26 cellular contexts compared by ENCODE assay signal in the genomic region with DNA sequence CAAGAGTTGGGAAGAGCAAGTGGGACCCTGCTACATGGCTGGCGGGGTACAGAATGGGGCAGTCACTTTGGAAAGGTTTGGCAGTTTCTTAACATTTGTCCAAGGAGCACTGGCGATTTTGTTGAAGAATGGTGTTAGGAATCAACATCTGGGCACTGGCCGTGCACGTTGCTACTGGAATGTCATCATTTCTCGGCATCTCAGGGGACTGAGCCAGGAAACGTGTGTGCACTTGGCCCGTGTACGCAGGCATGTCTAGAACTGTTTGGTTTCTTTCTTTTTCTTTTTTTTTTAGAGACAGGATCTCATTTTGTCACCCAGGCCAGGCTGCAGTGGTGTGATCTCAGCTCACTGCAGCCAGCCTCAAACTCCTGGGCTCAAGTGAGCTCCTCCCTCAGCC. TPM values are rescaled to one million over a fixed set of nuclear protein-coding genes. Genes with fewer than 3 reads are reported as not detected.
A peak's percentile ranks its signal among the peaks of the same experiment; 100 is the strongest.
DNase-seq lines count a peak whose midpoint lies in the region; ATAC-seq and TF ChIP-seq lines count a peak whose summit lies in the region.
"Had no signal": no experiment of that assay in that cellular context is flagged by ENCODE, and none has a peak within 500 bp of the region (broad histone marks: within the 10 kb centered on the region; RNA-seq: fewer than 3 reads in every experiment).

No MANE protein-coding gene starts in this region.

- CTCF ChIA-PET in IMR-90 (lab: Yijun Ruan, JAX) (no interaction called here), A673 (lab: Charles Lee) (no interaction called here)

- H2BK20ac ChIP-seq in IMR-90 (ENCODE audit: low read depth, low read length), result no peak overlapping the region

- H3K27ac ChIP-seq in IMR-90 (ENCODE audit: insufficient read depth, low read length), result no peak overlapping the region
- peak overlapping the region; percentile 16 to 40 for H3K27ac ChIP-seq in liver (ENCODE audit: low read depth in 1 of 2, low read length in 2 of 2)
- no peak overlapping the region for H3K27ac ChIP-seq in A673 (ENCODE audit: low read depth, low read length, poor library complexity, severe bottlenecking)
- H3K27ac ChIP-seq: A549, ovary had no signal

- H3K9me3 ChIP-seq in IMR-90 (ENCODE audit: control insufficient read depth, insufficient read depth, low read length) (no peaks in the 10 kb centered on the region), liver (ENCODE audit: control insufficient read depth in 4 of 4, low read length in 3 of 4) (no peaks in the 10 kb centered on the region), A673 (ENCODE audit: low read depth, low read length, poor library complexity, severe bottlenecking) (no peaks in the 10 kb centered on the region)
- H3K9me3 ChIP-seq: A549, ovary had no signal

- no peak for TF ChIP-seq POLR2A in IMR-90 (IDR thresholded peaks at IDR 0.05; ENCODE audit: low read depth, low read length)

- intact Hi-C loops in IMR-90 (cut with micrococcal nuclease) (no loop called here), A673 (cut with micrococcal nuclease; ENCODE audit: unreplicated experiment) (no loop called here)

- DNase-seq in AG10803 (ENCODE audit: low read depth), result peak; percentile 92
- peak; percentile 45 for DNase-seq in IMR-90
- no peak for DNase-seq in KBM-7
- no peak for DNase-seq in A673 (ENCODE audit: low spot score)
- no peak for DNase-seq in NCI-H2029 treated with DMSO at 0.1 percent for 48 hours (lab: John Stamatoyannopoulos, UW)
- DNase-seq: activated CD8-positive, alpha-beta T cell treated with anti-CD3 and anti-CD28 coated beads, Interleukin-2, amount 10 ng/mL, durations not matched to agents 7 days and 5 days; activated naive CD4-positive, alpha-beta T cell treated with anti-CD3 and anti-CD28 coated beads for 36 hours; activated T-cell treated with anti-CD3 and anti-CD28 coated beads, Interleukin-2, amount 50 U/mL, for 4 hours; amygdala; CD4-positive, CD25-positive, alpha-beta regulatory T cell; central memory CD4-positive, alpha-beta T cell; DMS 273 treated with DMSO at 0.1 percent for 48 hours; mesendoderm; naive thymus-derived CD4-positive, alpha-beta T cell; NCI-H1417; NCI-H69; ovary; SHP77; substantia nigra; SW 1271 had no signal

- no peak for TF ChIP-seq RAD21 in IMR-90 (IDR thresholded peaks at IDR 0.05; ENCODE audit: low read length)
- TF ChIP-seq RAD21 in liver (IDR thresholded peaks at IDR 0.05), result peak in 1 of 2 donors; percentile 12

- no peak overlapping the region for H4K5ac ChIP-seq in IMR-90 (ENCODE audit: low read depth, low read length)

- ATAC-seq in IMR-90 (ENCODE audit: low read depth) (no peak), esophagus mucosa (peak; percentile 65), HG03095 (IDR thresholded peaks at IDR 0.05; ENCODE audit: unreplicated experiment) (no peak)
- ATAC-seq: activated CD4-positive, CD25-positive, alpha-beta regulatory T cell treated with anti-CD3 and anti-CD28 coated beads, Interleukin-2, amount 50 U/mL, for 24 hours; activated CD8-positive, alpha-beta T cell treated with anti-CD3 and anti-CD28 coated beads, Interleukin-2, amount 10 ng/mL, durations not matched to agents 7 days and 5 days; activated T-cell treated with anti-CD3 and anti-CD28 coated beads, Interleukin-2, amount 50 U/mL, for 4 hours; naive thymus-derived CD4-positive, alpha-beta T cell; right cardiac atrium had no signal

- no peak overlapping the region for H3K18ac ChIP-seq in IMR-90 (ENCODE audit: low read depth, low read length)

- no peak overlapping the region for H4K8ac ChIP-seq in IMR-90 (ENCODE audit: low read depth in 2 of 2, low read length in 2 of 2)

- H2BK120ac ChIP-seq in IMR-90 (ENCODE audit: low read depth, low read length), result no peak overlapping the region

- H2AK5ac ChIP-seq in IMR-90 (ENCODE audit: low read depth, low read length), result no peak overlapping the region

- peak overlapping the region; percentile 56 for H2AFZ ChIP-seq in IMR-90 (replicated peaks; ENCODE audit: low read length, poor library complexity)

- no peak overlapping the region for H2BK15ac ChIP-seq in IMR-90 (ENCODE audit: low read depth, low read length)

- no peak overlapping the region for H3K56ac ChIP-seq in IMR-90 (ENCODE audit: extremely low read depth, insufficient read depth, low read length)

- no peaks in the 10 kb centered on the region for H3K9me1 ChIP-seq in IMR-90 (ENCODE audit: insufficient read depth, low read length)

- in situ Hi-C loops in IMR-90 (cut with MboI; ENCODE audit: low sequenced_read_pairs), result no loop called here
- in situ Hi-C loops in KBM-7 (cut with MboI; ENCODE audit: low pct_unique_long_range_greater_than_20kb, low sequenced_read_pairs), result no loop called here

- BruUV-seq in IMR-90 (replicated peaks; lab: Mats Ljungman, UMichigan) (no TSS peak), A673 (replicated peaks; lab: Mats Ljungman, UMichigan) (no TSS peak)

- no peak overlapping the region for H3K4me3 ChIP-seq in AG10803 (ENCODE audit: low read length)
- H3K4me3 ChIP-seq in IMR-90 (ENCODE audit: insufficient read depth, low read depth, low read length), result no peak overlapping the region
- H3K4me3 ChIP-seq in liver (ENCODE audit: low read depth in 1 of 3, low read length in 3 of 3), result no peak overlapping the region
- no peak overlapping the region for H3K4me3 ChIP-seq in A673 (ENCODE audit: low read depth, low read length, poor library complexity, severe bottlenecking)
- H3K4me3 ChIP-seq: A549, ovary had no signal

- H3K9ac ChIP-seq in IMR-90 (ENCODE audit: low read depth, low read length) (no peak overlapping the region), liver (ENCODE audit: low read depth in 1 of 2, low read length in 2 of 2) (no peak overlapping the region)

- TF ChIP-seq CTCF in AG10803 (conservative IDR thresholded peaks at IDR 0.05; ENCODE audit: low read length) (no peak), IMR-90 (conservative IDR thresholded peaks at IDR 0.05; ENCODE audit: low read depth, low read length) (no peak), liver (IDR thresholded peaks at IDR 0.05; ENCODE audit: low read depth, low read length, missing input control) (no peak), A673 (conservative IDR thresholded peaks at IDR 0.05; ENCODE audit: low read depth, low read length) (no peak)

- H4K91ac ChIP-seq in IMR-90 (ENCODE audit: insufficient read depth, low read depth, low read length), result no peak overlapping the region

- H3K23ac ChIP-seq in IMR-90 (ENCODE audit: low read depth, low read length), result no peak overlapping the region

- no peaks in the 10 kb centered on the region; the same call in 1 of the 2 replicates for H3K27me3 ChIP-seq in IMR-90 (ENCODE audit: control insufficient read depth, insufficient read depth, low read length)
- H3K27me3 ChIP-seq in liver (ENCODE audit: control insufficient read depth in 4 of 4, insufficient read depth in 4 of 4, low read length in 3 of 4), result no peaks in the 10 kb centered on the region
- no peaks in the 10 kb centered on the region for H3K27me3 ChIP-seq in A673 (replicated peaks; ENCODE audit: insufficient read depth, low read depth, low read length, poor library complexity)
- H3K27me3 ChIP-seq: ovary had no signal

- no peaks in the 10 kb centered on the region for H4K20me1 ChIP-seq in IMR-90 (ENCODE audit: insufficient read depth, low read length)

- H3K36me3 ChIP-seq in IMR-90 (ENCODE audit: control insufficient read depth, insufficient read depth, low read length) (no peaks in the 10 kb centered on the region), liver (ENCODE audit: control insufficient read depth in 4 of 4, insufficient read depth in 3 of 4, low read depth in 1 of 4, low read length in 3 of 4) (no peaks in the 10 kb centered on the region), A673 (ENCODE audit: insufficient read depth, low read length, poor library complexity, severe bottlenecking) (no peaks in the 10 kb centered on the region)
- H3K36me3 ChIP-seq: ovary had no signal

- no peak overlapping the region for H2AK9ac ChIP-seq in IMR-90 (replicated peaks; ENCODE audit: low read depth, low read length, poor library complexity)

- POLR2A ChIA-PET in IMR-90 (lab: Charles Lee; ENCODE audit: unreplicated experiment), result no interaction called here
- POLR2A ChIA-PET in A673 (lab: Charles Lee; ENCODE audit: low non-redundant PET), result no interaction called here

- no peak overlapping the region for H3K4me2 ChIP-seq in IMR-90 (ENCODE audit: low read depth, low read length)
- H3K4me2 ChIP-seq: A549 had no signal

- peaks cover 2% of the 10 kb centered on the region for H3K4me1 ChIP-seq in IMR-90 (ENCODE audit: control insufficient read depth, insufficient read depth, low read length)
- peaks cover 2 to 9% (median 5%) of the 10 kb centered on the region in 4 donors for H3K4me1 ChIP-seq in liver (ENCODE audit: control insufficient read depth in 4 of 4, insufficient read depth in 4 of 4, low read length in 3 of 4)
- H3K4me1 ChIP-seq in A673 (ENCODE audit: insufficient read depth, low read length, poor library complexity, severe bottlenecking), result no peaks in the 10 kb centered on the region

- no peak overlapping the region for H3K14ac ChIP-seq in IMR-90 (replicated peaks; ENCODE audit: low read depth, low read length)

- WGBS in IMR-90 (ENCODE audit: extremely low coverage in 2 of 2, insufficient read length in 1 of 2), 2 experiments, result 40% methylated on average over 3 of the region's 8 CpGs; no CpG with 5 or more reads in 1 of the 2 experiments
- WGBS in liver, result 33% methylated on average over 8 of the region's 8 CpGs

- no peak overlapping the region for H3K4ac ChIP-seq in IMR-90 (ENCODE audit: low read depth, low read length)

- dilution Hi-C loops in IMR-90 (cut with HindIII; ENCODE audit: low sequenced_read_pairs, unreplicated experiment), result no loop called here

- no peaks in the 10 kb centered on the region; a peak in 1 of 4 replicates for H3K79me1 ChIP-seq in IMR-90 (ENCODE audit: low read depth in 1 of 2, low read length in 2 of 2)

- no peak overlapping the region for H2BK5ac ChIP-seq in IMR-90 (ENCODE audit: low read depth, low read length, poor library complexity, severe bottlenecking)

RNA-seq across cellular contexts. Expression of a gene that starts 17.3 kb away (rescaled TPM):
- 12.5 and 16.1 TPM in 2 replicates for total RNA-seq in IMR-90 (2012; rRNA removed)
- 20.0 and 23.9 TPM in 2 replicates for polyA plus RNA-seq in IMR-90 (2012; rRNA removed)
- 9.7 and 19.5 TPM in 2 replicates for polyA plus RNA-seq in IMR-90 (2012; cell fraction: cytosol; rRNA removed)
- 27.6 and 27.9 TPM in 2 replicates for polyA plus RNA-seq in IMR-90 (2012; cell fraction: nucleus; rRNA removed; ENCODE audit: low replicate concordance)
- 34.2 TPM for total RNA-seq in esophagus mucosa
- total RNA-seq in liver, result 10 to 100 TPM; 13.4 to 16.2 TPM
- 1 to 10 TPM; 3.1 to 8.3 TPM for polyA plus RNA-seq in liver
- total RNA-seq in A673 (2021), result 107 and 116 TPM in 2 replicates

RNA-seq across cellular contexts. Expression of a gene that starts 43.7 kb away (rescaled TPM):
- 70.8 and 83.7 TPM in 2 replicates for total RNA-seq in IMR-90 (2012; rRNA removed)
- 88.8 and 94.8 TPM in 2 replicates for polyA plus RNA-seq in IMR-90 (2012; rRNA removed)
- 72.3 and 101 TPM in 2 replicates for polyA plus RNA-seq in IMR-90 (2012; cell fraction: cytosol; rRNA removed)
- 89.0 and 135 TPM in 2 replicates for polyA plus RNA-seq in IMR-90 (2012; cell fraction: nucleus; rRNA removed; ENCODE audit: low replicate concordance)
- 38.3 TPM for total RNA-seq in esophagus mucosa
- 10 to 100 TPM; 24.8 to 87.5 TPM for total RNA-seq in liver
- polyA plus RNA-seq in liver, result 10 to 100 TPM; 19.8 to 27.6 TPM
- total RNA-seq in A673 (2021), result 74.1 and 75.7 TPM in 2 replicates

RNA-seq across cellular contexts. Expression of a gene that starts 51.7 kb away (rescaled TPM):
- 61.1 and 75.1 TPM in 2 replicates for total RNA-seq in IMR-90 (2012; rRNA removed)
- polyA plus RNA-seq in IMR-90 (2012; rRNA removed), result 76.7 and 89.0 TPM in 2 replicates
- 84.4 and 115 TPM in 2 replicates for polyA plus RNA-seq in IMR-90 (2012; cell fraction: cytosol; rRNA removed)
- polyA plus RNA-seq in IMR-90 (2012; cell fraction: nucleus; rRNA removed; ENCODE audit: low replicate concordance), result 201 and 366 TPM in 2 replicates
- total RNA-seq in esophagus mucosa, result 43.5 TPM
- 10 to 100 TPM; 25.9 to 44.0 TPM for total RNA-seq in liver
- polyA plus RNA-seq in liver, result 10 to 100 TPM; 23.2 to 45.6 TPM
- 72.8 and 91.1 TPM in 2 replicates for total RNA-seq in A673 (2021)

Comparison
In these comparisons a context has a peak if more than half of its experiments do, and no peak if none do; other contexts are left out.
1. DNase-seq: peak in AG10803 (single experiment) and IMR-90 (single experiment); none in KBM-7 (single experiment), A673 (single experiment) and NCI-H2029 treated with DMSO at 0.1 percent for 48 hours (single experiment).
2. H3K27ac ChIP-seq: peak in liver (2 of 2); none in IMR-90 (single experiment) and A673 (single experiment).